Comparison of ENCODE assay signal across 23 cellular contexts in genomic region chr10:107806006-107806405, GRCh38.
DNase-seq lines count a peak whose midpoint lies in the region; ATAC-seq and TF ChIP-seq lines count a peak whose summit lies in the region.
"Had no signal": no experiment of that assay in that cellular context is flagged by ENCODE, and none has a peak within 500 bp of the region (broad histone marks: within the 10 kb centered on the region; RNA-seq: fewer than 3 reads in every experiment).

No MANE protein-coding gene starts in this region.

- H3K4me2 ChIP-seq in neural progenitor cell = peak overlapping the region; percentile 54
- H3K4me2 ChIP-seq: A549; BLaER1 treated with 17β-estradiol and CSF1 and Interleukin-3, amounts not matched to agents 10 nM and 100 nM had no signal

- H3K27me3 Mint-ChIP-seq in WTC11 (ENCODE audit: low read depth) = no peaks in the 10 kb centered on the region
- H3K27me3 Mint-ChIP-seq in neural progenitor cell (ENCODE audit: insufficient read depth, low read depth) = peaks cover 2% of the 10 kb centered on the region
- H3K27me3 Mint-ChIP-seq: CD4-positive, alpha-beta T cell; CD8-positive, alpha-beta memory T cell had no signal

- H3K27ac Mint-ChIP-seq in WTC11 = peak overlapping the region; percentile 61; the same call in 1 of the 2 replicates
- H3K27ac Mint-ChIP-seq in neural progenitor cell = no peak overlapping the region
- H3K27ac Mint-ChIP-seq: CD14-positive monocyte; CD4-positive, alpha-beta T cell; CD8-positive, alpha-beta memory T cell had no signal

- no peak overlapping the region for H2AFZ ChIP-seq in neural progenitor cell (replicated peaks)
- H2AFZ ChIP-seq: GM23248 had no signal

- H3K9me3 Mint-ChIP-seq in WTC11 = no peaks in the 10 kb centered on the region
- H3K9me3 Mint-ChIP-seq in neural progenitor cell = no peaks in the 10 kb centered on the region
- H3K9me3 Mint-ChIP-seq: H9 had no signal

- no peaks in the 10 kb centered on the region for H3K36me3 ChIP-seq in neural progenitor cell
- H3K36me3 ChIP-seq: BE2C; BLaER1 treated with 17β-estradiol and CSF1 and Interleukin-3, amounts not matched to agents 10 nM and 100 nM had no signal

- peaks cover 36% of the 10 kb centered on the region for H3K4me1 ChIP-seq in neural progenitor cell
- H3K4me1 ChIP-seq: A549; BE2C; BLaER1 treated with 17β-estradiol and CSF1 and Interleukin-3, amounts not matched to agents 10 nM and 100 nM had no signal

- POLR2A ChIA-PET in WTC11 (lab: Charles Lee) = no interaction called here

- no peak for ATAC-seq in WTC11
- no peak for ATAC-seq in HG02970 (IDR thresholded peaks at IDR 0.05; ENCODE audit: low FRiP score, unreplicated experiment)
- ATAC-seq: A549, HCT116 had no signal

- H3K27me3 ChIP-seq in neural progenitor cell = no peaks in the 10 kb centered on the region
- H3K27me3 ChIP-seq: BE2C; BLaER1 treated with 17β-estradiol and CSF1 and Interleukin-3, amounts not matched to agents 10 nM and 100 nM had no signal

- H3K4me1 Mint-ChIP-seq in WTC11 (peaks cover 15% of the 10 kb centered on the region), neural progenitor cell (peaks cover 38% of the 10 kb centered on the region)
- H3K4me1 Mint-ChIP-seq: CD14-positive monocyte; CD8-positive, alpha-beta memory T cell had no signal

- no peak overlapping the region for H3K4me3 ChIP-seq in neural progenitor cell
- H3K4me3 ChIP-seq: A549; BLaER1 treated with 17β-estradiol and CSF1 and Interleukin-3, amounts not matched to agents 10 nM and 100 nM; GM23248 had no signal

- H3K79me2 ChIP-seq in neural progenitor cell (ENCODE audit: low read depth) = no peaks in the 10 kb centered on the region

- CTCF ChIA-PET in WTC11 (lab: Charles Lee) = interaction anchor here (1.1 kb wide), 1 partner anchor 9 kb away, joined by 3 read pairs; no protein-coding TSS in a partner anchor

- DNase-seq in WTC11 (ENCODE audit: low spot score) (no peak), left kidney (ENCODE audit: low read depth, low spot score) (peak; percentile 50), neural progenitor cell (ENCODE audit: low spot score) (peak; percentile 34), renal cortical epithelial cell (ENCODE audit: low read depth) (peak; percentile 71), DMS114 treated with DMSO at 0.1 percent for 48 hours (lab: John Stamatoyannopoulos, UW; ENCODE audit: unreplicated experiment) (no peak), NCI-H82 treated with DMSO at 0.1 percent for 48 hours (lab: John Stamatoyannopoulos, UW; ENCODE audit: unreplicated experiment) (no peak)
- DNase-seq: 8988T; ACHN; AML-193; BE2C; Calu3; CD4-positive, alpha-beta T cell; CD8-positive, alpha-beta memory T cell; COR-L47; DMS153; DND-41; GM23248; H9 had no signal

- H3K36me3 Mint-ChIP-seq in WTC11 (no peaks in the 10 kb centered on the region), neural progenitor cell (no peaks in the 10 kb centered on the region)
- H3K36me3 Mint-ChIP-seq: CD14-positive monocyte had no signal

- peaks cover 12% of the 10 kb centered on the region for H3F3A ChIP-seq in neural progenitor cell (ENCODE audit: low read depth)

- H3K4me3 Mint-ChIP-seq in WTC11 (no peak overlapping the region), neural progenitor cell (no peak overlapping the region)
- H3K4me3 Mint-ChIP-seq: CD14-positive monocyte; CD4-positive, alpha-beta T cell; CD8-positive, alpha-beta memory T cell; H9 had no signal

- no peaks in the 10 kb centered on the region for H3K9me3 ChIP-seq in neural progenitor cell (ENCODE audit: low read depth)
- H3K9me3 ChIP-seq: A549; BE2C; BLaER1 treated with 17β-estradiol and CSF1 and Interleukin-3, amounts not matched to agents 10 nM and 100 nM had no signal

- no peak overlapping the region for H3K9ac ChIP-seq in neural progenitor cell
- H3K9ac ChIP-seq: BLaER1 treated with 17β-estradiol and CSF1 and Interleukin-3, amounts not matched to agents 10 nM and 100 nM; GM23248 had no signal

- TF ChIP-seq CTCF in WTC11 (IDR thresholded peaks at IDR 0.05) (no peak), neural progenitor cell (IDR thresholded peaks at IDR 0.05) (no peak)

- H3K27ac ChIP-seq in neural progenitor cell = peak overlapping the region; percentile 48
- H3K27ac ChIP-seq: A549; BLaER1 treated with 17β-estradiol and CSF1 and Interleukin-3, amounts not matched to agents 10 nM and 100 nM; GM23248 had no signal

- H4K20me1 ChIP-seq in neural progenitor cell (ENCODE audit: low read depth) = no peaks in the 10 kb centered on the region
- H4K20me1 ChIP-seq: BLaER1 treated with 17β-estradiol and CSF1 and Interleukin-3, amounts not matched to agents 10 nM and 100 nM had no signal

TF ChIP-seq in WTC11, 78 proteins besides CTCF, POLR2A, EP300 and RAD21 (continues in another document):
- TF ChIP-seq ZNF121 (CRISPR knock-in tag; IDR thresholded peaks at IDR 0.05) (no peak), ESRRA (CRISPR knock-in tag; IDR thresholded peaks at IDR 0.05; ENCODE audit: borderline replicate concordance) (no peak), CDX4 (CRISPR knock-in tag; IDR thresholded peaks at IDR 0.05; ENCODE audit: borderline replicate concordance) (no peak), PRDM15 (CRISPR knock-in tag; IDR thresholded peaks at IDR 0.05) (no peak), ZNF671 (CRISPR knock-in tag; IDR thresholded peaks at IDR 0.05) (no peak), HMGXB4 (CRISPR knock-in tag; IDR thresholded peaks at IDR 0.05) (no peak), E2F1 (CRISPR knock-in tag; IDR thresholded peaks at IDR 0.05) (no peak), TCF7 (CRISPR knock-in tag; IDR thresholded peaks at IDR 0.05; ENCODE audit: low read depth) (no peak)

Comparison
In these comparisons a context has a peak if more than half of its experiments do, and no peak if none do; other contexts are left out.
1. DNase-seq: peak in left kidney (single experiment), neural progenitor cell (single experiment) and renal cortical epithelial cell (single experiment); none in WTC11 (single experiment), DMS114 treated with DMSO at 0.1 percent for 48 hours (single experiment) and NCI-H82 treated with DMSO at 0.1 percent for 48 hours (single experiment).